In genomic region chr19:13055213-13056051, GRCh38 we compare ENCODE assay signal across 9 cellular contexts. TPM values are rescaled to one million over a fixed set of nuclear protein-coding genes. Genes with fewer than 3 reads are reported as not detected.
DNase-seq lines count a peak whose midpoint lies in the region; ATAC-seq, FAIRE-seq and TF ChIP-seq lines count a peak whose summit lies in the region.
"Had no signal": no experiment of that assay in that cellular context is flagged by ENCODE, and none has a peak within 500 bp of the region (broad histone marks: within the 10 kb centered on the region; RNA-seq: fewer than 3 reads in every experiment).

No MANE protein-coding gene starts in this region.

- 11% methylated on average over 9 of the region's 29 CpGs for WGBS in suprapubic skin

- no peak for ATAC-seq in HG02623 (IDR thresholded peaks at IDR 0.05; ENCODE audit: unreplicated experiment)

- DNase-seq in HFFc6 (peak; percentile 77), bronchial epithelial cell (ENCODE audit: low read depth) (no peak), kidney tubule cell (ENCODE audit: low spot score) (peak; percentile 77), suprapubic skin (ENCODE audit: low spot score in 2 of 2) (peak; percentile 89 to 91), hippocampal formation (lab: John Stamatoyannopoulos, UW) (no peak), NCI-H187 treated with DMSO at 0.1 percent for 48 hours (lab: John Stamatoyannopoulos, UW) (no peak)
- DNase-seq in activated CD8-positive, alpha-beta memory T cell treated with anti-CD3 and anti-CD28 coated beads, Interleukin-2, amount 50 U/mL, for 48 hours, result no peak
- DNase-seq: activated CD4-positive, alpha-beta T cell treated with anti-CD3 and anti-CD28 coated beads, Interleukin-2, amount 50 U/mL, for 1 hour had no signal

- H3K4me3 ChIP-seq in bronchial epithelial cell (ENCODE audit: low read depth, low read length) (no peak overlapping the region), suprapubic skin (peak overlapping the region; percentile 30)

- H3K36me3 ChIP-seq in bronchial epithelial cell (ENCODE audit: control insufficient read depth, insufficient read depth, low read length), result no peaks in the 10 kb centered on the region
- H3K36me3 ChIP-seq in suprapubic skin, result no peaks in the 10 kb centered on the region

- H3K4me1 Mint-ChIP-seq in HFFc6 (ENCODE audit: low read depth), result peaks cover 94% of the 10 kb centered on the region

- TF ChIP-seq POLR2A in suprapubic skin (IDR thresholded peaks at IDR 0.05), result no peak

- peaks cover 100% of the 10 kb centered on the region for H3K4me1 ChIP-seq in suprapubic skin

- peak overlapping the region; percentile 92 for H3K27ac ChIP-seq in suprapubic skin

- no peak for TF ChIP-seq EP300 in suprapubic skin (IDR thresholded peaks at IDR 0.05)

- peak; percentile 54 for TF ChIP-seq CTCF in HFFc6 (IDR thresholded peaks at IDR 0.05)
- peak; percentile 4 for TF ChIP-seq CTCF in bronchial epithelial cell (IDR thresholded peaks at IDR 0.05; ENCODE audit: insufficient read depth, low read length, severe bottlenecking)
- no peak for TF ChIP-seq CTCF in suprapubic skin (IDR thresholded peaks at IDR 0.05)

- H3K9me3 Mint-ChIP-seq in HFFc6, result no peaks in the 10 kb centered on the region

- H3K27me3 ChIP-seq in bronchial epithelial cell (ENCODE audit: control insufficient read depth, insufficient read depth, low read length) (no peaks in the 10 kb centered on the region), suprapubic skin (no peaks in the 10 kb centered on the region)

- H3K4me3 Mint-ChIP-seq in HFFc6, result peak overlapping the region; percentile 83

- FAIRE-seq in bronchial epithelial cell (lab: Jason Lieb, UNC), result no peak

- peak overlapping the region; percentile 98 for H3K27ac Mint-ChIP-seq in HFFc6

- H3K36me3 Mint-ChIP-seq in HFFc6 (ENCODE audit: low read depth), result no peaks in the 10 kb centered on the region

- peaks cover 2% of the 10 kb centered on the region for H3K27me3 Mint-ChIP-seq in HFFc6 (ENCODE audit: insufficient read depth)

- no peaks in the 10 kb centered on the region for H3K9me3 ChIP-seq in suprapubic skin

RNA-seq across cellular contexts. Expression of gene LYL1, which starts 47.2 kb away (rescaled TPM):
- 1 to 10 TPM; 1.5 to 5.1 (median 4.2) TPM for total RNA-seq in HFFc6 (2021; fragmentation: NEBNext Ultra II Directional; extraction: Animal tissue kit (Norgen Biotek cat#: 25700))
- 0.51 and 1.3 TPM in 2 replicates for total RNA-seq in bronchial epithelial cell
- 1 to 10 TPM; 1.5 to 2.7 (median 2.2) TPM for total RNA-seq in suprapubic skin

Comparison
In these comparisons a context has a peak if more than half of its experiments do, and no peak if none do; other contexts are left out.
1. DNase-seq: peak in HFFc6 (single experiment), kidney tubule cell (single experiment) and suprapubic skin (2 of 2); none in bronchial epithelial cell (single experiment), activated CD8-positive, alpha-beta memory T cell treated with anti-CD3 and anti-CD28 coated beads, Interleukin-2, amount 50 U/mL, for 48 hours (single experiment), hippocampal formation (0 of 2) and NCI-H187 treated with DMSO at 0.1 percent for 48 hours (single experiment).
2. CTCF ChIP-seq: peak in HFFc6 (single experiment) and bronchial epithelial cell (single experiment); none in suprapubic skin (0 of 2).